20 cellular contexts compared by ENCODE assay signal in genomic region chr1:243903904-243904303, GRCh38. TPM values are rescaled to one million over a fixed set of nuclear protein-coding genes. Genes with fewer than 3 reads are reported as not detected.
DNase-seq lines count a peak whose midpoint lies in the region; ATAC-seq and TF ChIP-seq lines count a peak whose summit lies in the region.
"Had no signal": no experiment of that assay in that cellular context is flagged by ENCODE, and none has a peak within 500 bp of the region (broad histone marks: within the 10 kb centered on the region; RNA-seq: fewer than 3 reads in every experiment).

No MANE protein-coding gene starts in this region.

- no peak overlapping the region for H3K9ac ChIP-seq in MM.1S (ENCODE audit: low read length)

- no peaks in the 10 kb centered on the region for H3K79me2 ChIP-seq in MM.1S (ENCODE audit: low read length)

- peak; percentile 16 for DNase-seq in COLO829 (ENCODE audit: low spot score)
- DNase-seq in LHCN-M2 (ENCODE audit: low read depth): peak; percentile 13
- peak; percentile 41 to 44 for DNase-seq in cardiac fibroblast (ENCODE audit: low read depth in 2 of 2)
- DNase-seq in left kidney (ENCODE audit: low read depth, low spot score): peak; percentile 61
- DNase-seq in NCI-H345 treated with DMSO at 0.1 percent for 48 hours (lab: John Stamatoyannopoulos, UW; ENCODE audit: unreplicated experiment): no peak
- DNase-seq in MM.1S: no peak
- no peak for DNase-seq in SHP77 (lab: John Stamatoyannopoulos, UW)
- DNase-seq: activated CD4-positive, alpha-beta memory T cell treated with anti-CD3 and anti-CD28 coated beads for 36 hours; activated naive CD8-positive, alpha-beta T cell treated with anti-CD3 and anti-CD28 coated beads, Interleukin-2, amount 10 ng/mL, durations not matched to agents 7 days and 5 days; activated T-cell treated with anti-CD3 and anti-CD28 coated beads, Interleukin-2, amount 50 U/mL, for 4 hours; glutamatergic neuron; immature natural killer cell; MV-4-11; NCI-H2029 treated with DMSO at 0.1 percent for 48 hours; NCI-H524 treated with DMSO at 0.1 percent for 48 hours; OCI-M1; stimulated activated CD4-positive, alpha-beta T cell treated with anti-CD3 and anti-CD28 coated beads, Interleukin-1b, Interleukin-23, amount 100 ng/mL, for 48 hours; uterus had no signal

- no peaks in the 10 kb centered on the region for H3K27me3 ChIP-seq in MM.1S (replicated peaks; ENCODE audit: insufficient read depth, low read length)
- H3K27me3 ChIP-seq: uterus had no signal

- no peaks in the 10 kb centered on the region for H3K9me2 ChIP-seq in MM.1S (replicated peaks; ENCODE audit: insufficient read depth, low read length)

- TF ChIP-seq CTCF in cardiac fibroblast (IDR thresholded peaks at IDR 0.05; ENCODE audit: low read depth, low read length) (no peak), MM.1S (IDR thresholded peaks at IDR 0.05; ENCODE audit: low read length) (no peak)

- H3F3A ChIP-seq in MM.1S (ENCODE audit: insufficient read depth, low read length): no peaks in the 10 kb centered on the region

- no peak overlapping the region for H2AFZ ChIP-seq in MM.1S (ENCODE audit: low read length)

- H3K4me2 ChIP-seq in MM.1S (ENCODE audit: low read depth, low read length): no peak overlapping the region

- H3K27ac ChIP-seq in MM.1S (ENCODE audit: low read length): no peak overlapping the region
- H3K27ac ChIP-seq: neutrophil, uterus had no signal

- ATAC-seq in HG03565 (IDR thresholded peaks at IDR 0.05; ENCODE audit: unreplicated experiment): no peak
- ATAC-seq: activated T-cell treated with anti-CD3 and anti-CD28 coated beads, Interleukin-2, amount 50 U/mL, for 4 hours had no signal

- H3K9me3 ChIP-seq in MM.1S (replicated peaks; ENCODE audit: insufficient read depth, low read length): no peaks in the 10 kb centered on the region
- H3K9me3 ChIP-seq: neutrophil, uterus had no signal

- no peaks in the 10 kb centered on the region for H4K20me1 ChIP-seq in MM.1S (ENCODE audit: insufficient read depth, low read length)

- no peaks in the 10 kb centered on the region for H3K36me3 ChIP-seq in MM.1S (replicated peaks; ENCODE audit: insufficient read depth, low read length)
- H3K36me3 ChIP-seq: neutrophil, uterus had no signal

- H3K4me3 ChIP-seq in cardiac fibroblast (replicated peaks in 1 of 2; ENCODE audit: low read depth in 2 of 2, low read length in 2 of 2): no peak overlapping the region
- no peak overlapping the region for H3K4me3 ChIP-seq in MM.1S (ENCODE audit: low read length)
- H3K4me3 ChIP-seq: uterus had no signal

- peaks cover 9% of the 10 kb centered on the region for H3K4me1 ChIP-seq in MM.1S (ENCODE audit: low read length)
- H3K4me1 ChIP-seq: uterus had no signal

RNA-seq across cellular contexts. Expression of gene AKT3, which starts 53.9 kb away (rescaled TPM):
- 10.1 and 12.2 TPM in 2 replicates for total RNA-seq in LHCN-M2 (2014; rRNA removed)
- 7.8 TPM for polyA plus RNA-seq in LHCN-M2 (2012)

Comparison
In these comparisons a context has a peak if more than half of its experiments do, and no peak if none do; other contexts are left out.
1. DNase-seq: peak in COLO829 (single experiment), LHCN-M2 (single experiment), cardiac fibroblast (2 of 2) and left kidney (single experiment); none in NCI-H345 treated with DMSO at 0.1 percent for 48 hours (single experiment), MM.1S (single experiment) and SHP77 (0 of 2).